In genomic region chr13:42047561-42048322, GRCh38 we compare ENCODE assay signal across 8 cellular contexts. TPM values are rescaled to one million over a fixed set of nuclear protein-coding genes. Genes with fewer than 3 reads are reported as not detected.
DNase-seq lines count a peak whose midpoint lies in the region; ATAC-seq and TF ChIP-seq lines count a peak whose summit lies in the region.

No MANE protein-coding gene starts in this region.

- ATAC-seq in HG02938 (IDR thresholded peaks at IDR 0.05; ENCODE audit: unreplicated experiment): peak; percentile 25
- ATAC-seq in activated T-cell treated with anti-CD3 and anti-CD28 coated beads, Interleukin-2, amount 50 U/mL, for 4 hours: peak; percentile 21 to 30
- peak in 2 of 3 donors; percentile 7 to 23 for ATAC-seq in natural killer cell

- no peaks in the 10 kb centered on the region for H3K36me3 Mint-ChIP-seq in activated T-cell treated with anti-CD3 and anti-CD28 coated beads, Interleukin-2, amount 50 U/mL, for 4 hours (ENCODE audit: insufficient read depth)
- H3K36me3 Mint-ChIP-seq in natural killer cell: no peaks in the 10 kb centered on the region

- H3K27me3 Mint-ChIP-seq in activated T-cell treated with anti-CD3 and anti-CD28 coated beads, Interleukin-2, amount 50 U/mL, for 4 hours (ENCODE audit: low read depth): no peaks in the 10 kb centered on the region
- peaks cover 32 to 60% of the 10 kb centered on the region in 2 donors for H3K27me3 Mint-ChIP-seq in natural killer cell (ENCODE audit: low read depth in 2 of 2)

- peak overlapping the region; percentile 84 for H3K4me3 Mint-ChIP-seq in activated T-cell treated with anti-CD3 and anti-CD28 coated beads, Interleukin-2, amount 50 U/mL, for 4 hours
- peak overlapping the region; percentile 77 for H3K4me3 Mint-ChIP-seq in natural killer cell

- no peaks in the 10 kb centered on the region for H3K9me3 Mint-ChIP-seq in activated T-cell treated with anti-CD3 and anti-CD28 coated beads, Interleukin-2, amount 50 U/mL, for 4 hours
- no peaks in the 10 kb centered on the region for H3K9me3 Mint-ChIP-seq in natural killer cell

- peak overlapping the region; percentile 71 for H3K4me3 ChIP-seq in fibroblast of mammary gland (ENCODE audit: control insufficient read depth, low read depth, low read length)

- intact Hi-C loops in natural killer cell (cut with micrococcal nuclease): no loop called here

- DNase-seq in activated T-cell treated with anti-CD3 and anti-CD28 coated beads for 1 hour (ENCODE audit: low read depth): peak; percentile 12
- no peak for DNase-seq in activated T-cell treated with anti-CD3 and anti-CD28 coated beads for 4 hours
- DNase-seq in NCI-H345 (lab: John Stamatoyannopoulos, UW): peak; percentile 49
- DNase-seq in activated T-cell treated with anti-CD3 and anti-CD28 coated beads, Interleukin-2, amount 50 U/mL, for 4 hours: peak; percentile 15
- peak; percentile 73 for DNase-seq in fibroblast of mammary gland (ENCODE audit: low read depth)
- no peak for DNase-seq in natural killer cell
- peak; percentile 64 for DNase-seq in ureter (ENCODE audit: low spot score)

- no peak overlapping the region for H3K27ac Mint-ChIP-seq in natural killer cell

- TF ChIP-seq CTCF in fibroblast of mammary gland (conservative IDR thresholded peaks at IDR 0.05; ENCODE audit: control insufficient read depth, insufficient read depth, low read depth, low read length): no peak
- TF ChIP-seq CTCF in natural killer cell (IDR thresholded peaks at IDR 0.05): no peak

- peaks cover 13% of the 10 kb centered on the region for H3K4me1 Mint-ChIP-seq in activated T-cell treated with anti-CD3 and anti-CD28 coated beads, Interleukin-2, amount 50 U/mL, for 4 hours (ENCODE audit: low read depth)
- peaks cover 9% of the 10 kb centered on the region in 2 donors for H3K4me1 Mint-ChIP-seq in natural killer cell

RNA-seq across cellular contexts. Expression of gene DGKH, which starts 0.7 kb away (rescaled TPM):
- total RNA-seq in activated T-cell treated with anti-CD3 and anti-CD28 coated beads, Interleukin-2, amount 50 U/mL, for 4 hours: 1 to 10 TPM; 5.1 to 5.7 (median 5.6) TPM
- 1 to 10 TPM; 1.1 to 3.4 (median 1.2) TPM for total RNA-seq in natural killer cell
- 77.7 TPM for total RNA-seq in ureter

Comparison
In these comparisons a context has a peak if more than half of its experiments do, and no peak if none do; other contexts are left out.
1. DNase-seq: peak in activated T-cell treated with anti-CD3 and anti-CD28 coated beads for 1 hour (single experiment), NCI-H345 (single experiment), activated T-cell treated with anti-CD3 and anti-CD28 coated beads, Interleukin-2, amount 50 U/mL, for 4 hours (single experiment), fibroblast of mammary gland (single experiment) and ureter (single experiment); none in activated T-cell treated with anti-CD3 and anti-CD28 coated beads for 4 hours (single experiment) and natural killer cell (single experiment).
2. RNA of gene DGKH, which starts 0.7 kb away (total RNA-seq): 77.7 TPM in ureter (single experiment); 5.1 to 5.7 TPM in activated T-cell treated with anti-CD3 and anti-CD28 coated beads, Interleukin-2, amount 50 U/mL, for 4 hours and 1.1 to 3.4 TPM in natural killer cell; every median in the first group is over 10 times any median in the second.
3. Peak in every context shown above with its lines, with median percentiles within 50 percentile points of each other: ATAC-seq.